27 cellular contexts compared by ENCODE assay signal in genomic region chr22:47435826-47436225, GRCh38.
"Had no signal": no experiment of that assay in that cellular context is flagged by ENCODE, and none has a peak within 500 bp of the region (broad histone marks: within the 10 kb centered on the region; RNA-seq: fewer than 3 reads in every experiment).

No MANE protein-coding gene starts in this region.

- H3K27me3 ChIP-seq: neutrophil, ovary, right lobe of liver, sigmoid colon, thyroid gland, tibial nerve, upper lobe of left lung, uterus had no signal

- H2AFZ ChIP-seq: parathyroid adenoma had no signal

- ATAC-seq: naive thymus-derived CD8-positive, alpha-beta T cell; natural killer cell treated with Interleukin-12 subunit alpha and Interleukin-12 subunit beta and Interleukin-15 and Interleukin-18, amount 100 ng/mL, for 72 hours; psoas muscle; right cardiac atrium; right lobe of liver; stimulated activated effector memory CD8-positive, alpha-beta T cell treated with anti-CD3 and anti-CD28 coated beads, Interleukin-12 subunit alpha, Interleukin-12 subunit beta, amount 100 ng/mL, for 72 hours; stimulated activated naive B cell treated with anti-CD40 and anti-IgM and Interleukin-4, amounts not matched to agents 10 μg/mL and 1 μg/mL and 100 μg/mL, for 72 hours had no signal

- H3K79me2 ChIP-seq: parathyroid adenoma had no signal

- H3K27ac ChIP-seq: neutrophil, ovary, parathyroid adenoma, psoas muscle, right lobe of liver, sigmoid colon, stomach, thoracic aorta, thyroid gland, tibial nerve, upper lobe of left lung, uterus had no signal

- H3K4me1 ChIP-seq: parathyroid adenoma, psoas muscle, right lobe of liver, sigmoid colon, stomach, thyroid gland, tibial nerve, upper lobe of left lung, uterus had no signal

- H3K4me3 ChIP-seq: ovary, psoas muscle, right lobe of liver, sigmoid colon, stomach, thoracic aorta, thyroid gland, tibial nerve, upper lobe of left lung, uterus had no signal

- H3K36me3 ChIP-seq: neutrophil, ovary, right lobe of liver, sigmoid colon, stomach, thoracic aorta, thyroid gland, tibial nerve, upper lobe of left lung, uterus had no signal

- H3K9ac ChIP-seq: parathyroid adenoma had no signal

- H3K9me3 ChIP-seq: neutrophil, ovary, psoas muscle, right lobe of liver, sigmoid colon, thoracic aorta, thyroid gland, uterus had no signal

- DNase-seq: naive B cell; naive thymus-derived CD8-positive, alpha-beta T cell; nephron progenitor cell; nucleus accumbens; ovary; psoas muscle; right cardiac atrium; right lobe of liver; sigmoid colon; small intestine; stimulated activated CD4-positive, alpha-beta T cell treated with anti-CD3 and anti-CD28 coated beads, Interleukin-15, amount 100 ng/mL, for 24 hours; stimulated activated CD4-positive, alpha-beta T cell treated with anti-CD3 and anti-CD28 coated beads, Interleukin-2, amount 100 ng/mL, for 24 hours; stimulated activated CD4-positive, alpha-beta T cell treated with anti-CD3 and anti-CD28 coated beads, Interleukin-2, amount 100 ng/mL, for 48 hours; stimulated activated CD4-positive, alpha-beta T cell treated with anti-CD3 and anti-CD28 coated beads, Interleukin-4, amount 100 ng/mL, for 24 hours; stimulated activated naive B cell treated with anti-CD40 and anti-IgM and Interleukin-4, amounts not matched to agents 10 μg/mL and 1 μg/mL and 100 μg/mL, for 72 hours; stimulated activated naive CD4-positive, alpha-beta T cell treated with Interleukin-2 at 50 U/mL for 16 hours; stomach; thyroid gland; trophoblast cell; upper lobe of left lung; uterus had no signal
